ENCODE assay signal across 19 cellular contexts in the genomic region with DNA sequence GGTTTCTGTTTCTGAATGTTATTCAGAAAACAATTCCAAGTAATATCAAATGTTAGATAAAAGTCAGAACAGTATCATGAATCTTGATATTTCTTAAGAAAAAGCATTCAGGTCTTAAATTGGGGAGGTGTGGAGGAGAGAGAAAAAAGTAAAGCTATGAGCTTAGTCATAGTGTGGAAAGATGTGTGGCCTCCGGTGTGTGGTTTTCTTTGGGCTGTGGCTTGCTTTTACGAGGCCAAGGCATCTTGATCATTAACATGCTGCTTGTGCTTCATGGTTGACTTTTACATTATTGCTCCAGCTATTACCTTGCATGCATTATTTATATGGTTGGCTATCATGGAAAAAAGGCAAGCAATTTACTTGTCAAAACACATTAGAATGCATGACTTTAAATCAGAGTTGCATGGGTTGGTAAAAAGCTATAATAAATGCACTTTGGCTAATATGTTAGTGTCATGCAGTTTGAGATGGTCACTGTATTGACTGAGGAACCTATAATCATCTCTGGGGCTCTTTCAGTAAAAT.
DNase-seq lines count a peak whose midpoint lies in the region; ATAC-seq and FAIRE-seq lines count a peak whose summit lies in the region.
"Had no signal": no experiment of that assay in that cellular context is flagged by ENCODE, and none has a peak within 500 bp of the region (broad histone marks: within the 10 kb centered on the region; RNA-seq: fewer than 3 reads in every experiment).

No MANE protein-coding gene starts in this region.

- no peak for ATAC-seq in stimulated activated naive CD8-positive, alpha-beta T cell treated with anti-CD3 and anti-CD28 coated beads, Interleukin-15, Interleukin-2, amounts not matched to agents 100 U/mL and 50 U/mL, for 24 hours
- ATAC-seq in stimulated activated naive CD8-positive, alpha-beta T cell treated with anti-CD3 and anti-CD28 coated beads, Interleukin-15, amount 100 ng/mL, for 72 hours: no peak
- no peak for ATAC-seq in GM19395 (IDR thresholded peaks at IDR 0.05; ENCODE audit: unreplicated experiment)

- no peaks in the 10 kb centered on the region for H3K36me3 ChIP-seq in MG63

- peak; percentile 10 for DNase-seq in stimulated activated naive CD8-positive, alpha-beta T cell treated with anti-CD3 and anti-CD28 coated beads, Interleukin-15, Interleukin-2, amounts not matched to agents 100 U/mL and 50 U/mL, for 24 hours
- DNase-seq in stimulated activated naive CD8-positive, alpha-beta T cell treated with anti-CD3 and anti-CD28 coated beads, Interleukin-15, amount 100 ng/mL, for 72 hours: no peak
- DNase-seq in M059J (ENCODE audit: low read depth): peak; percentile 24
- DNase-seq in RCC 7860 (ENCODE audit: low spot score): peak; percentile 14
- DNase-seq in stimulated activated CD4-positive, alpha-beta T cell treated with anti-CD3 and anti-CD28 coated beads, Interleukin-12 subunit alpha, Interleukin-12 subunit beta, amount 100 ng/mL, for 4 hours: no peak
- DNase-seq in DMS 273 (lab: John Stamatoyannopoulos, UW; ENCODE audit: unreplicated experiment): no peak
- DNase-seq in MG63: no peak
- DNase-seq: Calu3; CD4-positive, alpha-beta memory T cell; H7; Karpas-422; NCI-H1105 treated with DMSO at 0.1 percent for 48 hours; NCI-H2171; NCI-H524 treated with DMSO at 0.1 percent for 48 hours; NCI-H82; T-helper 1 cell had no signal

- no peaks in the 10 kb centered on the region for H3K9me3 ChIP-seq in MG63

- H3K9me3 Mint-ChIP-seq in stimulated activated naive CD8-positive, alpha-beta T cell treated with anti-CD3 and anti-CD28 coated beads, Interleukin-15, amount 100 ng/mL, for 72 hours: peaks cover 0 to 8% of the 10 kb centered on the region in 2 donors

- H3K4me1 Mint-ChIP-seq in stimulated activated naive CD8-positive, alpha-beta T cell treated with anti-CD3 and anti-CD28 coated beads, Interleukin-15, amount 100 ng/mL, for 72 hours: no peaks in the 10 kb centered on the region
- H3K4me1 Mint-ChIP-seq: CD4-positive, alpha-beta memory T cell; IgD-negative memory B cell had no signal

- FAIRE-seq in RCC 7860 (lab: Jason Lieb, UNC): peak; percentile 75
- FAIRE-seq: GM19239 had no signal

- H3K4me3 ChIP-seq in MG63: no peak overlapping the region

- H3K27ac Mint-ChIP-seq in stimulated activated naive CD8-positive, alpha-beta T cell treated with anti-CD3 and anti-CD28 coated beads, Interleukin-15, amount 100 ng/mL, for 72 hours: no peak overlapping the region
- H3K27ac Mint-ChIP-seq: CD4-positive, alpha-beta memory T cell; IgD-negative memory B cell had no signal

- no peak overlapping the region for H3K4me3 Mint-ChIP-seq in stimulated activated naive CD8-positive, alpha-beta T cell treated with anti-CD3 and anti-CD28 coated beads, Interleukin-15, amount 100 ng/mL, for 72 hours
- H3K4me3 Mint-ChIP-seq: CD4-positive, alpha-beta memory T cell; IgD-negative memory B cell had no signal

- no peaks in the 10 kb centered on the region for H3K27me3 ChIP-seq in MG63

- no peaks in the 10 kb centered on the region for H3K27me3 Mint-ChIP-seq in stimulated activated naive CD8-positive, alpha-beta T cell treated with anti-CD3 and anti-CD28 coated beads, Interleukin-15, amount 100 ng/mL, for 72 hours

Comparison
In these comparisons a context has a peak if more than half of its experiments do, and no peak if none do; other contexts are left out.
1. DNase-seq: peak in stimulated activated naive CD8-positive, alpha-beta T cell treated with anti-CD3 and anti-CD28 coated beads, Interleukin-15, Interleukin-2, amounts not matched to agents 100 U/mL and 50 U/mL, for 24 hours (single experiment), M059J (single experiment) and RCC 7860 (single experiment); none in stimulated activated naive CD8-positive, alpha-beta T cell treated with anti-CD3 and anti-CD28 coated beads, Interleukin-15, amount 100 ng/mL, for 72 hours (0 of 2), stimulated activated CD4-positive, alpha-beta T cell treated with anti-CD3 and anti-CD28 coated beads, Interleukin-12 subunit alpha, Interleukin-12 subunit beta, amount 100 ng/mL, for 4 hours (single experiment), DMS 273 (single experiment) and MG63 (single experiment).